Comparison of ENCODE assay signal across 31 cellular contexts in the genomic region with DNA sequence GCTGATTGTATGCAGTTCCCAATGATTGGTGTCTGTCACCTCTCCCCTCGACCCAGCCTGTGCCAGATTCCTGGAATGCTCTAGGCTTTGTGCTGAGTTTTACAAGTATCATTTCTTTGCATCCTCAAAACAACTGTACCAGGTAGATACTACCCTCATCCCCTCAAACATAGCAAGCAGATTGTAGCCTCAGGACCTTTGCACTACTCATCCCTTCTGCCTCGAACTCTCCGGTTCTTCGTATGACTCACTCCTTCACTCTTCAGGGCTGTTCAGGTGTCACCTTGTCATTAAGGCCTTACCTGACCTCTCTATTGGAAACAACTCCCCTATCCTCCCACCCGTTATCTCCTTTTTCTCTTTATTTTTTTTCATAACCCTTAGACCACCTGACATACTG.
"Had no signal": no experiment of that assay in that cellular context is flagged by ENCODE, and none has a peak within 500 bp of the region (broad histone marks: within the 10 kb centered on the region; RNA-seq: fewer than 3 reads in every experiment).

No MANE protein-coding gene starts in this region.

- H3K27me3 Mint-ChIP-seq: activated CD4-positive, alpha-beta memory T cell treated with anti-CD3 and anti-CD28 coated beads for 36 hours; activated CD4-positive, alpha-beta T cell treated with anti-CD3 and anti-CD28 coated beads for 36 hours; activated naive CD4-positive, alpha-beta T cell treated with anti-CD3 and anti-CD28 coated beads, Interleukin-2, amount 50 U/mL, for 24 hours; central memory CD8-positive, alpha-beta T cell; effector memory CD8-positive, alpha-beta T cell; T-helper 17 cell had no signal

- H3K27ac ChIP-seq: brain microvascular endothelial cell, coronary artery, dorsolateral prefrontal cortex, epithelial cell of prostate, esophagus squamous epithelium, gastroesophageal sphincter had no signal

- H3K4me3 Mint-ChIP-seq: activated CD4-positive, alpha-beta memory T cell treated with anti-CD3 and anti-CD28 coated beads for 36 hours; activated CD4-positive, alpha-beta T cell treated with anti-CD3 and anti-CD28 coated beads for 36 hours; activated CD4-positive, alpha-beta T cell treated with anti-CD3 and anti-CD28 coated beads, Interleukin-2, amount 10 ng/mL, durations not matched to agents 24 days and 14 days; activated CD8-positive, alpha-beta memory T cell treated with anti-CD3 and anti-CD28 coated beads, Interleukin-2, amount 10 ng/mL, durations not matched to agents 7 days and 5 days; activated CD8-positive, alpha-beta T cell treated with anti-CD3 and anti-CD28 coated beads, Interleukin-2, amount 10 ng/mL, durations not matched to agents 7 days and 5 days; activated naive CD4-positive, alpha-beta T cell treated with anti-CD3 and anti-CD28 coated beads for 36 hours; activated naive CD4-positive, alpha-beta T cell treated with anti-CD3 and anti-CD28 coated beads, Interleukin-2, amount 50 U/mL, for 24 hours; activated naive CD8-positive, alpha-beta T cell treated with anti-CD3 and anti-CD28 coated beads, Interleukin-2, amount 10 ng/mL, durations not matched to agents 7 days and 5 days; activated T-cell treated with anti-CD3 and anti-CD28 coated beads, Interleukin-2, amount 50 U/mL, for 4 hours; central memory CD8-positive, alpha-beta T cell; dendritic cell treated with granulocyte-macrophage colony-stimulating factor and Interleukin-4, amounts not matched to agents 40 ng/mL and 50 ng/mL, for 4 days; effector memory CD8-positive, alpha-beta T cell; T-helper 17 cell; T-helper 2 cell treated with Interferon-gamma antibody and Interleukin-4, amounts not matched to agents 5 μg/mL and 100 μg/mL, for 36 hours had no signal

- H3K4me1 Mint-ChIP-seq: central memory CD8-positive, alpha-beta T cell had no signal

- H3K36me3 Mint-ChIP-seq: activated naive CD4-positive, alpha-beta T cell treated with anti-CD3 and anti-CD28 coated beads, Interleukin-2, amount 50 U/mL, for 24 hours; activated naive CD8-positive, alpha-beta T cell treated with anti-CD3 and anti-CD28 coated beads, Interleukin-2, amount 10 ng/mL, durations not matched to agents 7 days and 5 days had no signal

- H3K9me3 Mint-ChIP-seq: activated CD4-positive, alpha-beta memory T cell treated with anti-CD3 and anti-CD28 coated beads for 36 hours; activated CD4-positive, alpha-beta T cell treated with anti-CD3 and anti-CD28 coated beads, Interleukin-2, amount 10 ng/mL, durations not matched to agents 24 days and 14 days; activated naive CD4-positive, alpha-beta T cell treated with anti-CD3 and anti-CD28 coated beads for 36 hours; activated naive CD4-positive, alpha-beta T cell treated with anti-CD3 and anti-CD28 coated beads, Interleukin-2, amount 50 U/mL, for 24 hours; activated naive CD8-positive, alpha-beta T cell treated with anti-CD3 and anti-CD28 coated beads, Interleukin-2, amount 10 ng/mL, durations not matched to agents 7 days and 5 days; activated T-cell treated with anti-CD3 and anti-CD28 coated beads, Interleukin-2, amount 50 U/mL, for 4 hours; central memory CD8-positive, alpha-beta T cell; dendritic cell treated with granulocyte-macrophage colony-stimulating factor and Interleukin-4, amounts not matched to agents 40 ng/mL and 50 ng/mL, for 4 days; effector memory CD8-positive, alpha-beta T cell; T-helper 2 cell treated with Interferon-gamma antibody and Interleukin-4, amounts not matched to agents 5 μg/mL and 100 μg/mL, for 36 hours had no signal

- H3K27ac Mint-ChIP-seq: activated CD4-positive, alpha-beta memory T cell treated with anti-CD3 and anti-CD28 coated beads for 36 hours; activated CD4-positive, alpha-beta T cell treated with anti-CD3 and anti-CD28 coated beads for 36 hours; activated CD8-positive, alpha-beta memory T cell treated with anti-CD3 and anti-CD28 coated beads, Interleukin-2, amount 10 ng/mL, durations not matched to agents 7 days and 5 days; activated CD8-positive, alpha-beta T cell treated with anti-CD3 and anti-CD28 coated beads, Interleukin-2, amount 10 ng/mL, durations not matched to agents 7 days and 5 days; activated naive CD4-positive, alpha-beta T cell treated with anti-CD3 and anti-CD28 coated beads for 36 hours; activated naive CD4-positive, alpha-beta T cell treated with anti-CD3 and anti-CD28 coated beads, Interleukin-2, amount 50 U/mL, for 24 hours; activated naive CD8-positive, alpha-beta T cell treated with anti-CD3 and anti-CD28 coated beads, Interleukin-2, amount 10 ng/mL, durations not matched to agents 7 days and 5 days; dendritic cell treated with granulocyte-macrophage colony-stimulating factor and Interleukin-4, amounts not matched to agents 40 ng/mL and 50 ng/mL, for 4 days; T-helper 17 cell; T-helper 2 cell treated with Interferon-gamma antibody and Interleukin-4, amounts not matched to agents 5 μg/mL and 100 μg/mL, for 36 hours had no signal

- H3K9me3 ChIP-seq: esophagus squamous epithelium, gastroesophageal sphincter had no signal

- H3K36me3 ChIP-seq: brain microvascular endothelial cell had no signal

- ATAC-seq: activated CD4-positive, alpha-beta T cell treated with anti-CD3 and anti-CD28 coated beads for 36 hours; activated CD8-positive, alpha-beta memory T cell treated with anti-CD3 and anti-CD28 coated beads, Interleukin-2, amount 10 ng/mL, durations not matched to agents 7 days and 5 days; activated CD8-positive, alpha-beta T cell treated with anti-CD3 and anti-CD28 coated beads, Interleukin-2, amount 10 ng/mL, durations not matched to agents 7 days and 5 days; activated T-cell treated with anti-CD3 and anti-CD28 coated beads, Interleukin-2, amount 50 U/mL, for 4 hours; effector memory CD8-positive, alpha-beta T cell; gastroesophageal sphincter; T-helper 17 cell had no signal

- H3K27me3 ChIP-seq: dorsolateral prefrontal cortex, esophagus squamous epithelium, gastroesophageal sphincter had no signal

- DNase-seq: activated CD4-positive, alpha-beta memory T cell treated with anti-CD3 and anti-CD28 coated beads for 36 hours; activated CD4-positive, alpha-beta T cell treated with anti-CD3 and anti-CD28 coated beads for 36 hours; activated CD4-positive, alpha-beta T cell treated with anti-CD3 and anti-CD28 coated beads, Interleukin-2, amount 10 ng/mL, durations not matched to agents 24 days and 14 days; activated CD4-positive, CD25-positive, alpha-beta regulatory T cell; activated CD4-positive, CD25-positive, alpha-beta regulatory T cell treated with anti-CD3 and anti-CD28 coated beads, Interleukin-2, amount 50 U/mL, for 72 hours; activated CD8-positive, alpha-beta memory T cell treated with anti-CD3 and anti-CD28 coated beads, Interleukin-2, amount 10 ng/mL, durations not matched to agents 7 days and 5 days; activated CD8-positive, alpha-beta memory T cell treated with anti-CD3 and anti-CD28 coated beads, Interleukin-2, amount 50 U/mL, for 4 hours; activated CD8-positive, alpha-beta T cell treated with anti-CD3 and anti-CD28 coated beads, Interleukin-2, amount 10 ng/mL, durations not matched to agents 7 days and 5 days; activated effector memory CD4-positive, alpha-beta T cell treated with anti-CD3 and anti-CD28 coated beads, Interleukin-2, amount 50 U/mL, for 16 hours; activated naive CD4-positive, alpha-beta T cell treated with anti-CD3 and anti-CD28 coated beads for 36 hours; activated naive CD8-positive, alpha-beta T cell treated with anti-CD3 and anti-CD28 coated beads, Interleukin-2, amount 10 ng/mL, durations not matched to agents 7 days and 5 days; activated T-cell treated with anti-CD3 and anti-CD28 coated beads, Interleukin-2, amount 50 U/mL, for 4 hours; amniotic stem cell; anterior cingulate cortex; brain microvascular endothelial cell; dorsolateral prefrontal cortex; effector memory CD8-positive, alpha-beta T cell; esophagus squamous epithelium; foreskin melanocyte; head of caudate nucleus; hippocampal formation; T-helper 1 cell; T-helper 17 cell; T1000 had no signal

- H3K4me3 ChIP-seq: coronary artery, dorsolateral prefrontal cortex, esophagus squamous epithelium, gastroesophageal sphincter had no signal
